21 cellular contexts compared by ENCODE assay signal in genomic region chr1:178580876-178581275, GRCh38.
DNase-seq lines count a peak whose midpoint lies in the region; ATAC-seq and TF ChIP-seq lines count a peak whose summit lies in the region.
"Had no signal": no experiment of that assay in that cellular context is flagged by ENCODE, and none has a peak within 500 bp of the region (broad histone marks: within the 10 kb centered on the region; RNA-seq: fewer than 3 reads in every experiment).

No MANE protein-coding gene starts in this region.

- TF ChIP-seq CTCF in WTC11 (IDR thresholded peaks at IDR 0.05) = no peak

- no peak overlapping the region for H3K4me3 Mint-ChIP-seq in WTC11
- peak overlapping the region; percentile 36 to 77 for H3K4me3 Mint-ChIP-seq in stimulated activated naive B cell treated with anti-CD40 and anti-IgM and Interleukin-4, amounts not matched to agents 10 μg/mL and 1 μg/mL and 100 μg/mL, for 72 hours
- no peak overlapping the region for H3K4me3 Mint-ChIP-seq in activated naive CD4-positive, alpha-beta T cell treated with anti-CD3 and anti-CD28 coated beads, Interleukin-2, amount 10 ng/mL, durations not matched to agents 7 days and 5 days
- H3K4me3 Mint-ChIP-seq: activated CD4-positive, alpha-beta T cell treated with anti-CD3 and anti-CD28 coated beads, Interleukin-2, amount 10 ng/mL, durations not matched to agents 7 days and 5 days; CD8-positive, alpha-beta memory T cell had no signal

- intact Hi-C loops in sciatic nerve (cut with DNase I) = no loop called here

- H3K36me3 Mint-ChIP-seq in WTC11 = no peaks in the 10 kb centered on the region
- peaks cover 2 to 11% of the 10 kb centered on the region in 2 donors for H3K36me3 Mint-ChIP-seq in stimulated activated naive B cell treated with anti-CD40 and anti-IgM and Interleukin-4, amounts not matched to agents 10 μg/mL and 1 μg/mL and 100 μg/mL, for 72 hours
- no peaks in the 10 kb centered on the region for H3K36me3 Mint-ChIP-seq in activated naive CD4-positive, alpha-beta T cell treated with anti-CD3 and anti-CD28 coated beads, Interleukin-2, amount 10 ng/mL, durations not matched to agents 7 days and 5 days
- H3K36me3 Mint-ChIP-seq: CD8-positive, alpha-beta memory T cell had no signal

- no peak for DNase-seq in WTC11 (ENCODE audit: low spot score)
- no peak for DNase-seq in stimulated activated naive B cell treated with anti-CD40 and anti-IgM and Interleukin-4, amounts not matched to agents 10 μg/mL and 1 μg/mL and 100 μg/mL, for 72 hours
- no peak for DNase-seq in activated naive CD4-positive, alpha-beta T cell treated with anti-CD3 and anti-CD28 coated beads, Interleukin-2, amount 10 ng/mL, durations not matched to agents 7 days and 5 days
- no peak for DNase-seq in sciatic nerve (ENCODE audit: low spot score)
- DNase-seq in NCI-H69 (lab: John Stamatoyannopoulos, UW) = no peak
- DNase-seq: activated CD4-positive, alpha-beta T cell treated with anti-CD3 and anti-CD28 coated beads, Interleukin-2, amount 10 ng/mL, durations not matched to agents 7 days and 5 days; body of pancreas; CD8-positive, alpha-beta memory T cell; DMS53; effector CD4-positive, alpha-beta T cell; erythroblast; foreskin melanocyte; Kasumi-1; mammary epithelial cell; NCI-H2081 treated with DMSO at 0.1 percent for 48 hours; NCI-H510A; sigmoid colon; stimulated activated naive CD4-positive, alpha-beta T cell had no signal

- peak; percentile 1 for ATAC-seq in GM19324 (IDR thresholded peaks at IDR 0.05; ENCODE audit: low FRiP score, unreplicated experiment)
- peak; percentile 5 for ATAC-seq in HG02970 (IDR thresholded peaks at IDR 0.05; ENCODE audit: low FRiP score, unreplicated experiment)
- no peak for ATAC-seq in WTC11
- peak; percentile 1 to 2 for ATAC-seq in stimulated activated naive B cell treated with anti-CD40 and anti-IgM and Interleukin-4, amounts not matched to agents 10 μg/mL and 1 μg/mL and 100 μg/mL, for 72 hours (replicated peaks)
- no peak for ATAC-seq in sciatic nerve
- ATAC-seq: body of pancreas had no signal

- peaks cover 5% of the 10 kb centered on the region for H3K27me3 Mint-ChIP-seq in WTC11 (ENCODE audit: low read depth)
- no peaks in the 10 kb centered on the region for H3K27me3 Mint-ChIP-seq in stimulated activated naive B cell treated with anti-CD40 and anti-IgM and Interleukin-4, amounts not matched to agents 10 μg/mL and 1 μg/mL and 100 μg/mL, for 72 hours
- H3K27me3 Mint-ChIP-seq in activated naive CD4-positive, alpha-beta T cell treated with anti-CD3 and anti-CD28 coated beads, Interleukin-2, amount 10 ng/mL, durations not matched to agents 7 days and 5 days = no peaks in the 10 kb centered on the region
- H3K27me3 Mint-ChIP-seq: activated CD4-positive, alpha-beta T cell treated with anti-CD3 and anti-CD28 coated beads, Interleukin-2, amount 10 ng/mL, durations not matched to agents 7 days and 5 days had no signal

- peak overlapping the region; percentile 66 for H3K27ac Mint-ChIP-seq in WTC11
- H3K27ac Mint-ChIP-seq in stimulated activated naive B cell treated with anti-CD40 and anti-IgM and Interleukin-4, amounts not matched to agents 10 μg/mL and 1 μg/mL and 100 μg/mL, for 72 hours = peak overlapping the region; percentile 95
- H3K27ac Mint-ChIP-seq in activated naive CD4-positive, alpha-beta T cell treated with anti-CD3 and anti-CD28 coated beads, Interleukin-2, amount 10 ng/mL, durations not matched to agents 7 days and 5 days = no peak overlapping the region
- H3K27ac Mint-ChIP-seq: activated CD4-positive, alpha-beta T cell treated with anti-CD3 and anti-CD28 coated beads, Interleukin-2, amount 10 ng/mL, durations not matched to agents 7 days and 5 days; activated T-helper 2 cell treated with anti-CD3 and anti-CD28 coated beads, Interferon-gamma antibody, Interleukin-2, Interleukin-4, amounts not matched to agents 10 μg/mL and 5 μg/mL and 100 μg/mL, durations not matched to agents 14 hours and 24 hours and 36 hours had no signal

- no peaks in the 10 kb centered on the region for H3K9me3 Mint-ChIP-seq in WTC11
- H3K9me3 Mint-ChIP-seq in stimulated activated naive B cell treated with anti-CD40 and anti-IgM and Interleukin-4, amounts not matched to agents 10 μg/mL and 1 μg/mL and 100 μg/mL, for 72 hours = no peaks in the 10 kb centered on the region
- H3K9me3 Mint-ChIP-seq in activated naive CD4-positive, alpha-beta T cell treated with anti-CD3 and anti-CD28 coated beads, Interleukin-2, amount 10 ng/mL, durations not matched to agents 7 days and 5 days = no peaks in the 10 kb centered on the region
- H3K9me3 Mint-ChIP-seq: activated CD4-positive, alpha-beta T cell treated with anti-CD3 and anti-CD28 coated beads, Interleukin-2, amount 10 ng/mL, durations not matched to agents 7 days and 5 days; activated T-helper 2 cell treated with anti-CD3 and anti-CD28 coated beads, Interferon-gamma antibody, Interleukin-2, Interleukin-4, amounts not matched to agents 10 μg/mL and 5 μg/mL and 100 μg/mL, durations not matched to agents 14 hours and 24 hours and 36 hours; CD8-positive, alpha-beta memory T cell had no signal

- CTCF ChIA-PET in WTC11 (lab: Charles Lee) = interaction anchor here (0.6 to 1.9 kb wide), 19 partner anchors 8 to 549 kb away, joined by 3 to 20 read pairs (median 4); no protein-coding TSS in a partner anchor
- CTCF ChIA-PET in activated naive CD4-positive, alpha-beta T cell treated with anti-CD3 and anti-CD28 coated beads, Interleukin-2, amount 10 ng/mL, durations not matched to agents 7 days and 5 days (lab: Charles Lee) = interaction anchor here (0.6 kb wide), 1 partner anchor 10 kb away, joined by 3 read pairs; no protein-coding TSS in a partner anchor

- H3K4me1 Mint-ChIP-seq in WTC11 = peaks cover 67% of the 10 kb centered on the region
- H3K4me1 Mint-ChIP-seq in stimulated activated naive B cell treated with anti-CD40 and anti-IgM and Interleukin-4, amounts not matched to agents 10 μg/mL and 1 μg/mL and 100 μg/mL, for 72 hours = peaks cover 72 to 91% of the 10 kb centered on the region in 2 donors
- H3K4me1 Mint-ChIP-seq in activated naive CD4-positive, alpha-beta T cell treated with anti-CD3 and anti-CD28 coated beads, Interleukin-2, amount 10 ng/mL, durations not matched to agents 7 days and 5 days = no peaks in the 10 kb centered on the region
- H3K4me1 Mint-ChIP-seq: activated CD4-positive, alpha-beta T cell treated with anti-CD3 and anti-CD28 coated beads, Interleukin-2, amount 10 ng/mL, durations not matched to agents 7 days and 5 days; CD8-positive, alpha-beta memory T cell had no signal

- POLR2A ChIA-PET in WTC11 (lab: Charles Lee) = interaction anchor here (0.9 to 1.6 kb wide), 2 partner anchors 16 to 25 kb away, joined by 3 to 4 read pairs; no protein-coding TSS in a partner anchor

TF ChIP-seq in WTC11, 78 proteins besides CTCF, POLR2A, EP300 and RAD21:
- TF ChIP-seq ZNF121 (CRISPR knock-in tag; IDR thresholded peaks at IDR 0.05) (no peak), MYBL2 (CRISPR knock-in tag; IDR thresholded peaks at IDR 0.05) (no peak), IRF2 (CRISPR knock-in tag; IDR thresholded peaks at IDR 0.05; ENCODE audit: borderline replicate concordance, low read depth) (no peak), ZNF423 (CRISPR knock-in tag; IDR thresholded peaks at IDR 0.05) (no peak), ZNF396 (CRISPR knock-in tag; IDR thresholded peaks at IDR 0.05; ENCODE audit: borderline replicate concordance) (no peak), JUN (CRISPR knock-in tag; IDR thresholded peaks at IDR 0.05) (no peak)

Comparison
In these comparisons a context has a peak if more than half of its experiments do, and no peak if none do; other contexts are left out.
1. ATAC-seq: peak in GM19324 (single experiment), HG02970 (single experiment) and stimulated activated naive B cell treated with anti-CD40 and anti-IgM and Interleukin-4, amounts not matched to agents 10 μg/mL and 1 μg/mL and 100 μg/mL, for 72 hours (2 of 2); none in WTC11 (single experiment) and sciatic nerve (single experiment).
2. H3K4me3 Mint-ChIP-seq: peak in stimulated activated naive B cell treated with anti-CD40 and anti-IgM and Interleukin-4, amounts not matched to agents 10 μg/mL and 1 μg/mL and 100 μg/mL, for 72 hours (2 of 2); none in WTC11 (single experiment) and activated naive CD4-positive, alpha-beta T cell treated with anti-CD3 and anti-CD28 coated beads, Interleukin-2, amount 10 ng/mL, durations not matched to agents 7 days and 5 days (single experiment).